1 cellular context compared by ENCODE assay signal in genomic region chr17:68389041-68389440, GRCh38.
TF ChIP-seq lines count a peak whose summit lies in the region.

No MANE protein-coding gene starts in this region.

TF ChIP-seq in IMR-90, 13 proteins besides CTCF, POLR2A, EP300 and RAD21:
- TF ChIP-seq ELK1 (IDR thresholded peaks at IDR 0.05; ENCODE audit: borderline replicate concordance, low read depth, low read length) (no peak), MXI1 (IDR thresholded peaks at IDR 0.05; ENCODE audit: borderline replicate concordance, low read depth, low read length) (no peak), BHLHE40 (IDR thresholded peaks at IDR 0.05; ENCODE audit: low read depth, low read length) (no peak), CHD1 (IDR thresholded peaks at IDR 0.05; ENCODE audit: low read depth, low read length) (no peak), FOS (IDR thresholded peaks at IDR 0.05; ENCODE audit: low read depth, low read length) (no peak), CEBPB (IDR thresholded peaks at IDR 0.05; ENCODE audit: low read depth, low read length) (no peak), MAZ (IDR thresholded peaks at IDR 0.05; ENCODE audit: borderline replicate concordance, low read depth, low read length) (no peak), USF2 (IDR thresholded peaks at IDR 0.05; ENCODE audit: low read depth, low read length) (no peak), RFX5 (IDR thresholded peaks at IDR 0.05; ENCODE audit: low read depth, low read length) (no peak), RCOR1 (IDR thresholded peaks at IDR 0.05; ENCODE audit: insufficient replicate concordance, low read length) (no peak), MAFK (IDR thresholded peaks at IDR 0.05; ENCODE audit: low read depth, low read length) (no peak), SMC3 (IDR thresholded peaks at IDR 0.05; ENCODE audit: low read depth, low read length) (no peak), NFE2L2 (IDR thresholded peaks at IDR 0.05; ENCODE audit: low read depth, low read length) (no peak)
TF ChIP-seq in IMR-90: peak in this region for 0.
